Comparison of ENCODE assay signal across 16 cellular contexts in the genomic region with DNA sequence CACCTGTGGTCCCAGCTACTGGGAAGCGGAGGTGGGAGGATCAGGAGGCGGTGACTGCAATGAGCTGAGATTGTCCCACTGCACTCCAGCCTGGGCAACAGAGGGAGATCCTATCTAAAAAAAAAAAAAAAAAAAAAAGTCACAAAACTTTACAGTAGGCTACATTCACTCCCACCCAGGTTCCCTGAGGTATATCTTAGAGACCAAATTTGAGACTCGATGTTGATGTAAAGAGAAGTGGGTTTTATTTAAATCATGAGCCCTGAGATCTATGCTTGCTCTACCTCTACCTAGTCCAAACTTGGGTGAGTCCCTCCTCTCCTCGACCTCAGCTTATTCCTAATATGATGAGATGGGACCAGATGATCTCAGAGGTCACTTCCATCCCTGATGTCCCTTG.
"Had no signal": no experiment of that assay in that cellular context is flagged by ENCODE, and none has a peak within 500 bp of the region (broad histone marks: within the 10 kb centered on the region; RNA-seq: fewer than 3 reads in every experiment).

No MANE protein-coding gene starts in this region.

- DNase-seq: effector memory CD4-positive, alpha-beta T cell; glutamatergic neuron; islet precursor cell; mammary epithelial cell; natural killer cell; stimulated activated naive CD4-positive, alpha-beta T cell treated with Interleukin-2 at 50 U/mL for 16 hours; thyroid gland had no signal

- H3K9ac ChIP-seq: parathyroid adenoma had no signal

- H3K4me3 ChIP-seq: esophagus muscularis mucosa, gastroesophageal sphincter, skin epidermis, suprapubic skin, thyroid gland had no signal

- H3K27ac Mint-ChIP-seq: natural killer cell, type B pancreatic cell had no signal

- H3K4me3 Mint-ChIP-seq: natural killer cell, type B pancreatic cell had no signal

- H3K27me3 ChIP-seq: esophagus muscularis mucosa, gastroesophageal sphincter, suprapubic skin, thyroid gland had no signal

- H3K27ac ChIP-seq: epithelial cell of prostate, esophagus muscularis mucosa, gastroesophageal sphincter, parathyroid adenoma, suprapubic skin, thyroid gland had no signal

- H3K9me3 Mint-ChIP-seq: natural killer cell, type B pancreatic cell had no signal

- H3K9me3 ChIP-seq: esophagus muscularis mucosa, gastroesophageal sphincter, suprapubic skin, thyroid gland had no signal

- H3K27me3 Mint-ChIP-seq: type B pancreatic cell had no signal

- H3K4me1 Mint-ChIP-seq: natural killer cell had no signal

- ATAC-seq: left lobe of liver, natural killer cell, sciatic nerve had no signal

- H3K4me1 ChIP-seq: suprapubic skin, thyroid gland had no signal
